33 cellular contexts compared by ENCODE assay signal in genomic region chr6:129620234-129620610, GRCh38.
"Had no signal": no experiment of that assay in that cellular context is flagged by ENCODE, and none has a peak within 500 bp of the region (broad histone marks: within the 10 kb centered on the region; RNA-seq: fewer than 3 reads in every experiment).

No MANE protein-coding gene starts in this region.

- H3K27ac Mint-ChIP-seq: naive thymus-derived CD8-positive, alpha-beta T cell; natural killer cell treated with Interleukin-12 subunit alpha and Interleukin-12 subunit beta and Interleukin-15 and Interleukin-18, amount 100 ng/mL, for 72 hours; nephron progenitor cell; progenitor cell of endocrine pancreas; stimulated activated naive CD8-positive, alpha-beta T cell treated with anti-CD3 and anti-CD28 coated beads, Interleukin-15, amount 100 ng/mL, for 72 hours; type B pancreatic cell had no signal

- H3K9me3 Mint-ChIP-seq: naive thymus-derived CD8-positive, alpha-beta T cell; natural killer cell treated with Interleukin-12 subunit alpha and Interleukin-12 subunit beta and Interleukin-15 and Interleukin-18, amount 100 ng/mL, for 72 hours; neural crest cell had no signal

- H3K4me1 Mint-ChIP-seq: nephron progenitor cell; neural crest cell; stimulated activated naive CD8-positive, alpha-beta T cell treated with anti-CD3 and anti-CD28 coated beads, Interleukin-15, amount 100 ng/mL, for 72 hours had no signal

- H3K27ac ChIP-seq: neutrophil, ovary, parathyroid adenoma, psoas muscle, skin epidermis, spleen, suprapubic skin, testis, tibial artery, transverse colon, upper lobe of right lung, uterus had no signal

- H3K36me3 ChIP-seq: ovary, suprapubic skin, tibial artery, uterus had no signal

- H3K4me3 ChIP-seq: ovary, psoas muscle, skin epidermis, smooth muscle cell, spleen, suprapubic skin, testis, tibial artery, transverse colon, upper lobe of right lung, uterus had no signal

- H3K27me3 ChIP-seq: neutrophil, ovary, spleen, suprapubic skin, testis, tibial artery, transverse colon, upper lobe of right lung, uterus had no signal

- H2AFZ ChIP-seq: parathyroid adenoma had no signal

- H3K4me1 ChIP-seq: parathyroid adenoma, suprapubic skin, testis, tibial artery, transverse colon, upper lobe of right lung, uterus had no signal

- H3K36me3 Mint-ChIP-seq: naive thymus-derived CD8-positive, alpha-beta T cell; natural killer cell treated with Interleukin-12 subunit alpha and Interleukin-12 subunit beta and Interleukin-15 and Interleukin-18, amount 100 ng/mL, for 72 hours; type B pancreatic cell had no signal

- ATAC-seq: naive thymus-derived CD8-positive, alpha-beta T cell; natural killer cell treated with Interleukin-12 subunit alpha and Interleukin-12 subunit beta and Interleukin-15 and Interleukin-18, amount 100 ng/mL, for 72 hours; psoas muscle; right cardiac atrium; sciatic nerve; stimulated activated memory B cell treated with anti-CD40 and anti-IgM and Interleukin-4, amounts not matched to agents 10 μg/mL and 1 μg/mL and 100 μg/mL, for 72 hours; stimulated activated naive CD8-positive, alpha-beta T cell treated with anti-CD3 and anti-CD28 coated beads, Interleukin-15, Interleukin-2, amounts not matched to agents 100 U/mL and 50 U/mL, for 24 hours had no signal

- H3K4me3 Mint-ChIP-seq: naive thymus-derived CD8-positive, alpha-beta T cell; natural killer cell treated with Interleukin-12 subunit alpha and Interleukin-12 subunit beta and Interleukin-15 and Interleukin-18, amount 100 ng/mL, for 72 hours; nephron progenitor cell; neural crest cell; stimulated activated memory B cell treated with anti-CD40 and anti-IgM and Interleukin-4, amounts not matched to agents 10 μg/mL and 1 μg/mL and 100 μg/mL, for 72 hours; stimulated activated naive CD8-positive, alpha-beta T cell treated with anti-CD3 and anti-CD28 coated beads, Interleukin-15, amount 100 ng/mL, for 72 hours; type B pancreatic cell had no signal

- H3K9me3 ChIP-seq: neutrophil, ovary, psoas muscle, spleen, suprapubic skin, testis, tibial artery, transverse colon, upper lobe of right lung, uterus had no signal

- H3K27me3 Mint-ChIP-seq: naive thymus-derived CD8-positive, alpha-beta T cell; natural killer cell treated with Interleukin-12 subunit alpha and Interleukin-12 subunit beta and Interleukin-15 and Interleukin-18, amount 100 ng/mL, for 72 hours; progenitor cell of endocrine pancreas; stimulated activated memory B cell treated with anti-CD40 and anti-IgM and Interleukin-4, amounts not matched to agents 10 μg/mL and 1 μg/mL and 100 μg/mL, for 72 hours; stimulated activated naive CD8-positive, alpha-beta T cell treated with anti-CD3 and anti-CD28 coated beads, Interleukin-15, amount 100 ng/mL, for 72 hours; type B pancreatic cell had no signal

- H3K9ac ChIP-seq: parathyroid adenoma had no signal

- H3K4me2 ChIP-seq: smooth muscle cell had no signal

- H3K79me2 ChIP-seq: parathyroid adenoma had no signal

- DNase-seq: naive thymus-derived CD8-positive, alpha-beta T cell; nephron progenitor cell; nucleus accumbens; ovary; posterior cingulate gyrus; psoas muscle; right cardiac atrium; spleen; stimulated activated CD4-positive, alpha-beta T cell treated with anti-CD3 and anti-CD28 coated beads, Interleukin-12 subunit alpha, Interleukin-12 subunit beta, amount 100 ng/mL, for 4 hours; stimulated activated CD4-positive, alpha-beta T cell treated with anti-CD3 and anti-CD28 coated beads, Interleukin-1b, Interleukin-23, amount 100 ng/mL, for 48 hours; stimulated activated CD4-positive, alpha-beta T cell treated with anti-CD3 and anti-CD28 coated beads, Interleukin-4, amount 100 ng/mL, for 1 hour; stimulated activated CD4-positive, alpha-beta T cell treated with anti-CD3 and anti-CD28 coated beads, Interleukin-4, amount 100 ng/mL, for 4 hours; stimulated activated CD8-positive, alpha-beta memory T cell treated with anti-CD3 and anti-CD28 coated beads, Interleukin-4, amount 100 ng/mL, for 48 hours; stimulated activated naive CD4-positive, alpha-beta T cell; stimulated activated naive CD8-positive, alpha-beta T cell treated with anti-CD3 and anti-CD28 coated beads, Interleukin-15, amount 100 ng/mL, for 72 hours; stimulated activated naive CD8-positive, alpha-beta T cell treated with anti-CD3 and anti-CD28 coated beads, Interleukin-15, Interleukin-2, amounts not matched to agents 100 U/mL and 50 U/mL, for 24 hours; substantia nigra; testis; tibial artery; transverse colon; upper lobe of right lung; uterus had no signal
